In the genomic region with DNA sequence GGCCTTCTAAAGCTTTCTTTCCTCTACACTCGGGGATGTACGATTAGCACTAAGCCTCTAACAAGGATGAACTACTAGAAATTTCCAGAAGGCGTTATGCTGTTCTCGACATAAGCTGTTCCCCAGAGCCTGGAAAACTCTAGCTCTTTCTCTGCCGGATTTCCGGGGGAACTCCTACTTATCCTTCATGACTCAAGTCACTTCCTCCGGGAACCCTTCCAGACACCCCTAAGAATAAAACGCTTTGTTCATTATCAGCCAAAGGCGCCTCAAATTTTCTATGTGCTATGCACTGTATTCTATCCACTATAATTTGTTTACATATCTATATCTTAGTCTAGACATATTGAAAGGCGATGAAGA, we compare ENCODE assay signal across 8 cellular contexts. TPM values are rescaled to one million over a fixed set of nuclear protein-coding genes. Genes with fewer than 3 reads are reported as not detected.
A peak's percentile ranks its signal among the peaks of the same experiment; 100 is the strongest.
DNase-seq lines count a peak whose midpoint lies in the region; ATAC-seq and TF ChIP-seq lines count a peak whose summit lies in the region.

No MANE protein-coding gene starts in this region.

- ATAC-seq in right lobe of liver (peak; percentile 33 to 67 (median 54)), HG02623 (IDR thresholded peaks at IDR 0.05; ENCODE audit: unreplicated experiment) (no peak), GM21723 (IDR thresholded peaks at IDR 0.05; ENCODE audit: unreplicated experiment) (no peak)

- TF ChIP-seq CTCF in dorsolateral prefrontal cortex (IDR thresholded peaks at IDR 0.05 in 54 of 56, conservative IDR thresholded peaks at IDR 0.05 in 2 of 56; ENCODE audit: low read depth in 1 of 56, partially characterized antibody in 56 of 56) (no peak), right lobe of liver (IDR thresholded peaks at IDR 0.05) (no peak)

- WGBS in right lobe of liver (ENCODE audit: insufficient coverage, low coverage, low lambda C conversion rate, missing lambda C conversion rate) = 0% methylated on average over 10 of the region's 10 CpGs

- intact Hi-C loops in dorsolateral prefrontal cortex (cut with DNase I) = loop anchor here (5.0 to 10.0 kb wide), 6 partner anchors 52 to 223 kb away; a partner anchor contains a TSS
- intact Hi-C loops in right lobe of liver (cut with DNase I) = no loop called here

- H3K4me3 ChIP-seq in SK-N-MC = peak overlapping the region; percentile 87
- H3K4me3 ChIP-seq in dorsolateral prefrontal cortex = peak overlapping the region; percentile 50 to 98 (median 83)
- H3K4me3 ChIP-seq in right lobe of liver = peak overlapping the region; percentile 56 to 74 (median 69)
- peak overlapping the region; percentile 94 to 96 for H3K4me3 ChIP-seq in stomach smooth muscle (ENCODE audit: low read length in 2 of 2)

- peak overlapping the region; percentile 88 for H3K27ac ChIP-seq in SK-N-MC
- peak overlapping the region; percentile 81 to 100 (median 97) for H3K27ac ChIP-seq in dorsolateral prefrontal cortex
- H3K27ac ChIP-seq in right lobe of liver = peak overlapping the region; percentile 94 to 99 (median 98)
- peak overlapping the region; percentile 64 for H3K27ac ChIP-seq in stomach smooth muscle (ENCODE audit: low read length)

- H3K9me3 ChIP-seq in SK-N-MC (ENCODE audit: low read depth, low read length) = no peaks in the 10 kb centered on the region
- no peaks in the 10 kb centered on the region for H3K9me3 ChIP-seq in right lobe of liver
- H3K9me3 ChIP-seq in stomach smooth muscle (ENCODE audit: control insufficient read depth in 2 of 2, low read length in 2 of 2) = no peaks in the 10 kb centered on the region

- H3K4me1 ChIP-seq in right lobe of liver (peaks cover 0 to 31% (median 4%) of the 10 kb centered on the region in 4 donors), stomach smooth muscle (ENCODE audit: control insufficient read depth, insufficient read depth, low read length) (peaks cover 15% of the 10 kb centered on the region)

- H3K36me3 ChIP-seq in SK-N-MC (ENCODE audit: insufficient read depth, low read length) (no peaks in the 10 kb centered on the region), right lobe of liver (no peaks in the 10 kb centered on the region), stomach smooth muscle (ENCODE audit: control insufficient read depth in 2 of 2, insufficient read depth in 2 of 2, low read length in 2 of 2) (no peaks in the 10 kb centered on the region)

- H3K9ac ChIP-seq in SK-N-MC (ENCODE audit: insufficient read length) (peak overlapping the region; percentile 66), stomach smooth muscle (ENCODE audit: low read length in 2 of 2) (peak overlapping the region; percentile 84 to 92)

- DNase-seq in activated gamma-delta T cell treated with Interleukin-2 at 50 U/mL for 16 hours (peak; percentile 11), activated gamma-delta T cell (lab: John Stamatoyannopoulos, UW) (no peak), SK-N-MC (ENCODE audit: low read depth, low spot score) (peak; percentile 44), dorsolateral prefrontal cortex (peak in 8 of 10 donors; percentile 43 to 79 (median 58)), right lobe of liver (peak in 2 of 3 donors; percentile 50 to 83)

- no peaks in the 10 kb centered on the region for H3K27me3 ChIP-seq in dorsolateral prefrontal cortex
- no peaks in the 10 kb centered on the region for H3K27me3 ChIP-seq in right lobe of liver
- H3K27me3 ChIP-seq in stomach smooth muscle (ENCODE audit: control insufficient read depth in 1 of 2, insufficient read depth in 2 of 2, low read length in 2 of 2) = no peaks in the 10 kb centered on the region

- no peak for TF ChIP-seq POLR2A in right lobe of liver (IDR thresholded peaks at IDR 0.05)

RNA-seq across cellular contexts. Expression of a gene that starts 0.5 kb away (rescaled TPM):
- total RNA-seq in dorsolateral prefrontal cortex (10 to 100 TPM; 20.3 to 91.7 (median 37.6) TPM), right lobe of liver (10 to 100 TPM; 20.7 to 30.9 (median 26.9) TPM)

RNA-seq across cellular contexts. Expression of a gene that starts 4.0 kb away (rescaled TPM):
- total RNA-seq in dorsolateral prefrontal cortex = 100 to 1,000 TPM in 83 of 120 experiments, 10 to 100 TPM in 37; 59.0 to 146 (median 111) TPM
- 10 to 100 TPM; 17.5 to 24.5 (median 20.0) TPM for total RNA-seq in right lobe of liver

RNA-seq across cellular contexts. Expression of a gene that starts 53.6 kb away (rescaled TPM):
- total RNA-seq in dorsolateral prefrontal cortex (10 to 100 TPM; 20.3 to 61.0 (median 36.4) TPM), right lobe of liver (10 to 100 TPM in 3 of 6 experiments, 1 to 10 TPM in 3; 8.5 to 10.8 (median 10.1) TPM)

RNA-seq across cellular contexts. Expression of a gene that starts 53.7 kb away (rescaled TPM):
- total RNA-seq in dorsolateral prefrontal cortex = 10 to 100 TPM; 10.9 to 26.1 (median 19.7) TPM
- total RNA-seq in right lobe of liver = 10 to 100 TPM in 3 of 6 experiments, 1 to 10 TPM in 3; 5.8 to 19.5 (median 8.6) TPM

Comparison
In these comparisons a context has a peak if more than half of its experiments do, and no peak if none do; other contexts are left out.
1. ATAC-seq: peak in right lobe of liver (4 of 4); none in HG02623 (single experiment) and GM21723 (single experiment).
2. intact Hi-C loops: an anchor here in dorsolateral prefrontal cortex (5.0 to 10.0 kb wide); none called in right lobe of liver.
3. Peak in every context shown above with its lines, with median percentiles within 50 percentile points of each other: H3K27ac ChIP-seq and H3K4me3 ChIP-seq.